Comparison of ENCODE assay signal across 2 cellular contexts in the genomic region with DNA sequence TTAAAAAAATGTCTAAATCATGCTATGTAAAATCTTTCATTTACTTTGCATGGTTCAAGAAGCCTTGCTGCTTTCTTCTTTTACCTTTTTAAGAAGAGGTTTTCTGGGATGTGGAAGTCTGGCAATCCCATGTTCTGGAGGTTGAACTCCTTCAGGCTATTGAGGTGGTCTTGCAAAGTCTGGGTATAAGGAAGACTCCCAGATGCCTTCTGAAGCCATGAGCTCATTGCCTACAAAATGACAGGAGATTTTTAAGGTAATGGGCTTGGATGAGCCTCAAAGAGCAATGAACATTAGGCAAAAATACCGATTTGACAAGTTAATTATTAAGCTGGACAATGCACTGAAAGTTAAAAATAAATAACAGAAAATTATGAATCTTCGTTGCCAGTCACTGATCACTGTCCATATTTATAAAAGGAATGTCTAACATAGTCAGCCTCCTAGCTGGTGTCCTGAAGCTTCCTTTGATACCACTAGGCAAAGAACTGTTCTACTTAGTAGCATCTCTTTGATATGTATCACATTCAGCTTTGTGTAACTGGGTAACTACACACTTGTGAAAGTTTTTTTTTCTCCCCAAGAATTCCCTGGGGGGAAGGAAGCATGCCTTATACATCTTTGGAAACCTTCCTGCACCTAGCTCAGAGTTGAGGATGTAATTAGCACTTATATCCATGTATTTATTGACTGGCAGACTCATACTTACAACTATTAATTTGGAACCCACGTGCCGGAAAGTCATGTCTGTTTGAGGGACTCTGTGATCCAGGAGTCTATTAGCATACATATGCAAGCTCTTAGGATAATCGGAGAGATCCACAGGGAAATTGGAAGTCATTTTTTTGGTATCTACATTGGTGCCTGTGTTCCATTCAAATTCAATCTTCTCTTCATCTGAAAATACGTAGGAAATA.
TF ChIP-seq lines count a peak whose summit lies in the region.

No MANE protein-coding gene starts in this region.

TF ChIP-seq in HepG2, 621 proteins besides CTCF, POLR2A, EP300 and RAD21 (continues in another document):
- 0 out of 2 replicates have a peak, but pooled peaks have one; percentile 10 for TF ChIP-seq KAT8 (CRISPR knock-in tag; IDR thresholded peaks at IDR 0.05)
- TF ChIP-seq ZNF746 (CRISPR knock-in tag; IDR thresholded peaks at IDR 0.05): no peak
- no peak for TF ChIP-seq MBNL3 (CRISPR knock-in tag; conservative IDR thresholded peaks at IDR 0.05)
- peak; percentile 29; the same call in 1 of the 2 replicates for TF ChIP-seq ATF7-NPFF (CRISPR knock-in tag; IDR thresholded peaks at IDR 0.05; ENCODE audit: low read depth)
- TF ChIP-seq ZNF558 (CRISPR knock-in tag; IDR thresholded peaks at IDR 0.05; ENCODE audit: borderline replicate concordance): peak; percentile 56; the same call in 1 of the 2 replicates
- TF ChIP-seq, protein P1, sequence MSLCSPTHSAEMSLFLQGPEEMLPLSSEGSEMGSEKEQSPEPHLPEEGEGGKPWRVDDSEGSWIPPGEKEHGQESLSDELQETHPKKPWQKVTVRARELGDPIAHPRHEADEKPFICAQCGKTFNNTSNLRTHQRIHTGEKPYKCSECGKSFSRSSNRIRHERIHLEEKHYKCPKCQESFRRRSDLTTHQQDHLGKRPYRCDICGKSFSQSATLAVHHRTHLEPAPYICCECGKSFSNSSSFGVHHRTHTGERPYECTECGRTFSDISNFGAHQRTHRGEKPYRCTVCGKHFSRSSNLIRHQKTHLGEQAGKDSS (CRISPR knock-in tag; IDR thresholded peaks at IDR 0.05; ENCODE audit: borderline replicate concordance, low read depth): no peak
- TF ChIP-seq ZNF501 (CRISPR knock-in tag; IDR thresholded peaks at IDR 0.05): no peak
- TF ChIP-seq ZNF234 (CRISPR knock-in tag; conservative IDR thresholded peaks at IDR 0.05): no peak
- TF ChIP-seq AHR (CRISPR knock-in tag; IDR thresholded peaks at IDR 0.05): no peak
- no peak for TF ChIP-seq ATF7 (IDR thresholded peaks at IDR 0.05)
- TF ChIP-seq ATF7 (CRISPR knock-in tag; IDR thresholded peaks at IDR 0.05): no peak
- TF ChIP-seq, protein P2, sequence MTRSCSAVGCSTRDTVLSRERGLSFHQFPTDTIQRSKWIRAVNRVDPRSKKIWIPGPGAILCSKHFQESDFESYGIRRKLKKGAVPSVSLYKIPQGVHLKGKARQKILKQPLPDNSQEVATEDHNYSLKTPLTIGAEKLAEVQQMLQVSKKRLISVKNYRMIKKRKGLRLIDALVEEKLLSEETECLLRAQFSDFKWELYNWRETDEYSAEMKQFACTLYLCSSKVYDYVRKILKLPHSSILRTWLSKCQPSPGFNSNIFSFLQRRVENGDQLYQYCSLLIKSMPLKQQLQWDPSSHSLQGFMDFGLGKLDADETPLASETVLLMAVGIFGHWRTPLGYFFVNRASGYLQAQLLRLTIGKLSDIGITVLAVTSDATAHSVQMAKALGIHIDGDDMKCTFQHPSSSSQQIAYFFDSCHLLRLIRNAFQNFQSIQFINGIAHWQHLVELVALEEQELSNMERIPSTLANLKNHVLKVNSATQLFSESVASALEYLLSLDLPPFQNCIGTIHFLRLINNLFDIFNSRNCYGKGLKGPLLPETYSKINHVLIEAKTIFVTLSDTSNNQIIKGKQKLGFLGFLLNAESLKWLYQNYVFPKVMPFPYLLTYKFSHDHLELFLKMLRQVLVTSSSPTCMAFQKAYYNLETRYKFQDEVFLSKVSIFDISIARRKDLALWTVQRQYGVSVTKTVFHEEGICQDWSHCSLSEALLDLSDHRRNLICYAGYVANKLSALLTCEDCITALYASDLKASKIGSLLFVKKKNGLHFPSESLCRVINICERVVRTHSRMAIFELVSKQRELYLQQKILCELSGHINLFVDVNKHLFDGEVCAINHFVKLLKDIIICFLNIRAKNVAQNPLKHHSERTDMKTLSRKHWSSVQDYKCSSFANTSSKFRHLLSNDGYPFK (CRISPR knock-in tag; IDR thresholded peaks at IDR 0.05; ENCODE audit: borderline replicate concordance): no peak
- no peak for TF ChIP-seq ZBTB21 (CRISPR knock-in tag; IDR thresholded peaks at IDR 0.05)
- TF ChIP-seq ZMYM3 (CRISPR knock-in tag; IDR thresholded peaks at IDR 0.05): no peak
- TF ChIP-seq, protein P3, sequence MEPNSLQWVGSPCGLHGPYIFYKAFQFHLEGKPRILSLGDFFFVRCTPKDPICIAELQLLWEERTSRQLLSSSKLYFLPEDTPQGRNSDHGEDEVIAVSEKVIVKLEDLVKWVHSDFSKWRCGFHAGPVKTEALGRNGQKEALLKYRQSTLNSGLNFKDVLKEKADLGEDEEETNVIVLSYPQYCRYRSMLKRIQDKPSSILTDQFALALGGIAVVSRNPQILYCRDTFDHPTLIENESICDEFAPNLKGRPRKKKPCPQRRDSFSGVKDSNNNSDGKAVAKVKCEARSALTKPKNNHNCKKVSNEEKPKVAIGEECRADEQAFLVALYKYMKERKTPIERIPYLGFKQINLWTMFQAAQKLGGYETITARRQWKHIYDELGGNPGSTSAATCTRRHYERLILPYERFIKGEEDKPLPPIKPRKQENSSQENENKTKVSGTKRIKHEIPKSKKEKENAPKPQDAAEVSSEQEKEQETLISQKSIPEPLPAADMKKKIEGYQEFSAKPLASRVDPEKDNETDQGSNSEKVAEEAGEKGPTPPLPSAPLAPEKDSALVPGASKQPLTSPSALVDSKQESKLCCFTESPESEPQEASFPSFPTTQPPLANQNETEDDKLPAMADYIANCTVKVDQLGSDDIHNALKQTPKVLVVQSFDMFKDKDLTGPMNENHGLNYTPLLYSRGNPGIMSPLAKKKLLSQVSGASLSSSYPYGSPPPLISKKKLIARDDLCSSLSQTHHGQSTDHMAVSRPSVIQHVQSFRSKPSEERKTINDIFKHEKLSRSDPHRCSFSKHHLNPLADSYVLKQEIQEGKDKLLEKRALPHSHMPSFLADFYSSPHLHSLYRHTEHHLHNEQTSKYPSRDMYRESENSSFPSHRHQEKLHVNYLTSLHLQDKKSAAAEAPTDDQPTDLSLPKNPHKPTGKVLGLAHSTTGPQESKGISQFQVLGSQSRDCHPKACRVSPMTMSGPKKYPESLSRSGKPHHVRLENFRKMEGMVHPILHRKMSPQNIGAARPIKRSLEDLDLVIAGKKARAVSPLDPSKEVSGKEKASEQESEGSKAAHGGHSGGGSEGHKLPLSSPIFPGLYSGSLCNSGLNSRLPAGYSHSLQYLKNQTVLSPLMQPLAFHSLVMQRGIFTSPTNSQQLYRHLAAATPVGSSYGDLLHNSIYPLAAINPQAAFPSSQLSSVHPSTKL (CRISPR knock-in tag; IDR thresholded peaks at IDR 0.05): no peak
- TF ChIP-seq, protein P4, sequence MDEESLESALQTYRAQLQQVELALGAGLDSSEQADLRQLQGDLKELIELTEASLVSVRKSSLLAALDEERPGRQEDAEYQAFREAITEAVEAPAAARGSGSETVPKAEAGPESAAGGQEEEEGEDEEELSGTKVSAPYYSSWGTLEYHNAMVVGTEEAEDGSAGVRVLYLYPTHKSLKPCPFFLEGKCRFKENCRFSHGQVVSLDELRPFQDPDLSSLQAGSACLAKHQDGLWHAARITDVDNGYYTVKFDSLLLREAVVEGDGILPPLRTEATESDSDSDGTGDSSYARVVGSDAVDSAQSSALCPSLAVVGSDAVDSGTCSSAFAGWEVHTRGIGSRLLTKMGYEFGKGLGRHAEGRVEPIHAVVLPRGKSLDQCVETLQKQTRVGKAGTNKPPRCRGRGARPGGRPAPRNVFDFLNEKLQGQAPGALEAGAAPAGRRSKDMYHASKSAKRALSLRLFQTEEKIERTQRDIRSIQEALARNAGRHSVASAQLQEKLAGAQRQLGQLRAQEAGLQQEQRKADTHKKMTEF (CRISPR knock-in tag; IDR thresholded peaks at IDR 0.05): no peak
- no peak; the same call in 1 of the 2 replicates for TF ChIP-seq ZNF841 (CRISPR knock-in tag; IDR thresholded peaks at IDR 0.05; ENCODE audit: borderline replicate concordance)
- TF ChIP-seq HMG20B (CRISPR knock-in tag; conservative IDR thresholded peaks at IDR 0.05): no peak

TF ChIP-seq in liver, 16 proteins besides CTCF, POLR2A, EP300 and RAD21:
- peak; percentile 18 for TF ChIP-seq SP1 (IDR thresholded peaks at IDR 0.05)
- TF ChIP-seq, protein P5, sequence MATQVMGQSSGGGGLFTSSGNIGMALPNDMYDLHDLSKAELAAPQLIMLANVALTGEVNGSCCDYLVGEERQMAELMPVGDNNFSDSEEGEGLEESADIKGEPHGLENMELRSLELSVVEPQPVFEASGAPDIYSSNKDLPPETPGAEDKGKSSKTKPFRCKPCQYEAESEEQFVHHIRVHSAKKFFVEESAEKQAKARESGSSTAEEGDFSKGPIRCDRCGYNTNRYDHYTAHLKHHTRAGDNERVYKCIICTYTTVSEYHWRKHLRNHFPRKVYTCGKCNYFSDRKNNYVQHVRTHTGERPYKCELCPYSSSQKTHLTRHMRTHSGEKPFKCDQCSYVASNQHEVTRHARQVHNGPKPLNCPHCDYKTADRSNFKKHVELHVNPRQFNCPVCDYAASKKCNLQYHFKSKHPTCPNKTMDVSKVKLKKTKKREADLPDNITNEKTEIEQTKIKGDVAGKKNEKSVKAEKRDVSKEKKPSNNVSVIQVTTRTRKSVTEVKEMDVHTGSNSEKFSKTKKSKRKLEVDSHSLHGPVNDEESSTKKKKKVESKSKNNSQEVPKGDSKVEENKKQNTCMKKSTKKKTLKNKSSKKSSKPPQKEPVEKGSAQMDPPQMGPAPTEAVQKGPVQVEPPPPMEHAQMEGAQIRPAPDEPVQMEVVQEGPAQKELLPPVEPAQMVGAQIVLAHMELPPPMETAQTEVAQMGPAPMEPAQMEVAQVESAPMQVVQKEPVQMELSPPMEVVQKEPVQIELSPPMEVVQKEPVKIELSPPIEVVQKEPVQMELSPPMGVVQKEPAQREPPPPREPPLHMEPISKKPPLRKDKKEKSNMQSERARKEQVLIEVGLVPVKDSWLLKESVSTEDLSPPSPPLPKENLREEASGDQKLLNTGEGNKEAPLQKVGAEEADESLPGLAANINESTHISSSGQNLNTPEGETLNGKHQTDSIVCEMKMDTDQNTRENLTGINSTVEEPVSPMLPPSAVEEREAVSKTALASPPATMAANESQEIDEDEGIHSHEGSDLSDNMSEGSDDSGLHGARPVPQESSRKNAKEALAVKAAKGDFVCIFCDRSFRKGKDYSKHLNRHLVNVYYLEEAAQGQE (IDR thresholded peaks at IDR 0.05): no peak
- TF ChIP-seq, protein P6, sequence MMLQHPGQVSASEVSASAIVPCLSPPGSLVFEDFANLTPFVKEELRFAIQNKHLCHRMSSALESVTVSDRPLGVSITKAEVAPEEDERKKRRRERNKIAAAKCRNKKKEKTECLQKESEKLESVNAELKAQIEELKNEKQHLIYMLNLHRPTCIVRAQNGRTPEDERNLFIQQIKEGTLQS (IDR thresholded peaks at IDR 0.05): peak; percentile 10
- TF ChIP-seq HNF4G (IDR thresholded peaks at IDR 0.05): no peak
- TF ChIP-seq FOXA2 (IDR thresholded peaks at IDR 0.05): no peak
- TF ChIP-seq GABPA (IDR thresholded peaks at IDR 0.05 in 1 of 2, conservative IDR thresholded peaks at IDR 0.05 in 1 of 2): no peak
- TF ChIP-seq, protein P7, sequence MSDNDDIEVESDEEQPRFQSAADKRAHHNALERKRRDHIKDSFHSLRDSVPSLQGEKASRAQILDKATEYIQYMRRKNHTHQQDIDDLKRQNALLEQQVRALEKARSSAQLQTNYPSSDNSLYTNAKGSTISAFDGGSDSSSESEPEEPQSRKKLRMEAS (IDR thresholded peaks at IDR 0.05): no peak
- no peak for TF ChIP-seq RXRA (IDR thresholded peaks at IDR 0.05)
- TF ChIP-seq JUND (IDR thresholded peaks at IDR 0.05): peak in 1 of 2 donors; percentile 6
TF ChIP-seq in liver: peak in this region for 3.
